21 cellular contexts compared by ENCODE assay signal in the genomic region with DNA sequence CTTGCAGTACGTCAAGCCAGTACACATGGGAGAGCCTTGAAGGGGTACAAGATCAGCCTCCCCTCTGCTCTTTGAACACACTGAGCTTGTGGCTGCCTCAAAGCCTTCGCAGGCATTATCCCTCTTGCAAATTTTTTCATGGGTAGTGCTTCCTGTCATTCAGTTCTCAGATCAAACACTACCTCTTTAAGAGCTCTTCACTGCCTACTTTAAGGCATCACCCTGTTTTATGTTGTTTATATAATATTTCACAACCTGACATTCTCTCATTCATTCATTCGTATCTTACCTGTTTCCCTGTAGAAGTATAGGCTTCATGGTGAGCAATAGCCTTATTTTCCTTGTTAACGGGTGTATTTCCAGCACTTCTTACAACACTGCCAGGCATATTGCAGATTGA.
"Had no signal": no experiment of that assay in that cellular context is flagged by ENCODE, and none has a peak within 500 bp of the region (broad histone marks: within the 10 kb centered on the region; RNA-seq: fewer than 3 reads in every experiment).

No MANE protein-coding gene starts in this region.

- H3K27ac ChIP-seq: HL-60, SJSA1, SK-N-MC had no signal

- ATAC-seq: K562 had no signal

- H3K36me3 ChIP-seq: MG63, SJSA1 had no signal

- DNase-seq: MG63, NCI-H1092, NCI-H1105 treated with DMSO at 0.1 percent for 48 hours, NCI-H1417 treated with DMSO at 0.1 percent for 48 hours, NCI-H146, NCI-H1694 treated with DMSO at 0.1 percent for 48 hours, NCI-H1930, NCI-H2171 treated with DMSO at 0.1 percent for 48 hours, NCI-H345, NCI-H446 treated with DMSO at 0.1 percent for 48 hours, NCI-H524 treated with DMSO at 0.1 percent for 48 hours, NCI-H69, NCI-H774, Right ventricle myocardium superior, RPMI8226, SIG-M5 had no signal

- H3K9me3 ChIP-seq: MG63, SJSA1 had no signal

- H3K27ac Mint-ChIP-seq: IgD-negative memory B cell had no signal

- H3K36me3 Mint-ChIP-seq: IgD-negative memory B cell had no signal

- H3K4me1 Mint-ChIP-seq: IgD-negative memory B cell had no signal

- H3K9me3 Mint-ChIP-seq: IgD-negative memory B cell had no signal

- H3K27me3 ChIP-seq: MG63, SJSA1 had no signal

- H3K4me3 ChIP-seq: K562, MG63, SJSA1, SK-N-MC had no signal

- H3K4me3 Mint-ChIP-seq: IgD-negative memory B cell had no signal
